ENCODE assay signal across 12 cellular contexts in genomic region chr6:90993771-90994170, GRCh38.
"Had no signal": no experiment of that assay in that cellular context is flagged by ENCODE, and none has a peak within 500 bp of the region (broad histone marks: within the 10 kb centered on the region; RNA-seq: fewer than 3 reads in every experiment).

No MANE protein-coding gene starts in this region.

- H3K4me1 Mint-ChIP-seq: activated naive CD8-positive, alpha-beta T cell treated with anti-CD3 and anti-CD28 coated beads, Interleukin-2, amount 10 ng/mL, durations not matched to agents 7 days and 5 days had no signal

- H3K9me3 Mint-ChIP-seq: activated CD8-positive, alpha-beta T cell treated with anti-CD3 and anti-CD28 coated beads for 36 hours; activated naive CD8-positive, alpha-beta T cell treated with anti-CD3 and anti-CD28 coated beads, Interleukin-2, amount 10 ng/mL, durations not matched to agents 7 days and 5 days had no signal

- DNase-seq: activated CD8-positive, alpha-beta memory T cell treated with anti-CD3 and anti-CD28 coated beads, Interleukin-2, amount 50 U/mL, for 4 hours; activated CD8-positive, alpha-beta T cell treated with anti-CD3 and anti-CD28 coated beads for 36 hours; activated naive CD8-positive, alpha-beta T cell treated with anti-CD3 and anti-CD28 coated beads, Interleukin-2, amount 10 ng/mL, durations not matched to agents 7 days and 5 days; anterior cingulate cortex; kidney; midbrain; stimulated activated naive CD4-positive, alpha-beta T cell treated with Interleukin-2 at 50 U/mL for 16 hours; SW 1271; upper lobe of right lung had no signal

- FAIRE-seq: kidney had no signal

- H3K36me3 ChIP-seq: cardiac muscle cell, upper lobe of right lung had no signal

- ATAC-seq: activated CD8-positive, alpha-beta T cell treated with anti-CD3 and anti-CD28 coated beads for 36 hours; upper lobe of right lung had no signal

- H3K9me3 ChIP-seq: upper lobe of right lung had no signal

- H3K79me2 ChIP-seq: parathyroid adenoma had no signal

- H3K27ac ChIP-seq: cardiac muscle cell, parathyroid adenoma, upper lobe of right lung, VCaP had no signal

- H3K4me3 Mint-ChIP-seq: activated CD8-positive, alpha-beta T cell treated with anti-CD3 and anti-CD28 coated beads for 36 hours; activated naive CD8-positive, alpha-beta T cell treated with anti-CD3 and anti-CD28 coated beads, Interleukin-2, amount 10 ng/mL, durations not matched to agents 7 days and 5 days had no signal

- H3K4me3 ChIP-seq: cardiac muscle cell, upper lobe of right lung had no signal

- H3K27ac Mint-ChIP-seq: activated CD8-positive, alpha-beta T cell treated with anti-CD3 and anti-CD28 coated beads for 36 hours; activated naive CD8-positive, alpha-beta T cell treated with anti-CD3 and anti-CD28 coated beads, Interleukin-2, amount 10 ng/mL, durations not matched to agents 7 days and 5 days had no signal

- H3K27me3 ChIP-seq: cardiac muscle cell, upper lobe of right lung had no signal

- H3K9ac ChIP-seq: parathyroid adenoma had no signal

- H2AFZ ChIP-seq: parathyroid adenoma had no signal

- H3K4me1 ChIP-seq: parathyroid adenoma, upper lobe of right lung had no signal

- H3K36me3 Mint-ChIP-seq: activated naive CD8-positive, alpha-beta T cell treated with anti-CD3 and anti-CD28 coated beads, Interleukin-2, amount 10 ng/mL, durations not matched to agents 7 days and 5 days had no signal
